Comparison of ENCODE assay signal across 10 cellular contexts in genomic region chr1:203148127-203148526, GRCh38. TPM values are rescaled to one million over a fixed set of nuclear protein-coding genes. Genes with fewer than 3 reads are reported as not detected.
A peak's percentile ranks its signal among the peaks of the same experiment; 100 is the strongest.
DNase-seq lines count a peak whose midpoint lies in the region; ATAC-seq, FAIRE-seq and TF ChIP-seq lines count a peak whose summit lies in the region.
"Had no signal": no experiment of that assay in that cellular context is flagged by ENCODE, and none has a peak within 500 bp of the region (broad histone marks: within the 10 kb centered on the region; RNA-seq: fewer than 3 reads in every experiment).

No MANE protein-coding gene starts in this region.

- WGBS in H1 (ENCODE audit: extremely low coverage in 1 of 2, insufficient coverage in 1 of 2, insufficient read length in 1 of 2, insufficient replicate concordance in 2 of 2, low coverage in 1 of 2, low lambda C conversion rate in 2 of 2, missing lambda C conversion rate in 1 of 2), 2 experiments, result 90% methylated on average over 5 of the region's 5 CpGs; no CpG with 5 or more reads in 1 of the 2 experiments
- 91 to 93% (median 92%) methylated on average over 5 of the region's 5 CpGs for WGBS in small intestine, 3 donors

- H3K9me3 ChIP-seq in H1 (ENCODE audit: insufficient read depth in 2 of 2, low read depth in 1 of 2, low read length in 1 of 2), result 0 out of 4 replicates have a peak, but pooled peaks cover 0 to under 1% of the 10 kb centered on the region in 2 experiments
- no peaks in the 10 kb centered on the region for H3K9me3 ChIP-seq in small intestine (ENCODE audit: control insufficient read depth, low read depth)

- H2AK5ac ChIP-seq in H1 (ENCODE audit: low read depth, low read length), result peak overlapping the region; percentile 61; the same call in 1 of the 2 replicates

- H3K36me3 ChIP-seq in H1 (ENCODE audit: control insufficient read depth in 2 of 4, insufficient read depth in 4 of 4, low read length in 3 of 4) (no peaks in the 10 kb centered on the region), small intestine (ENCODE audit: control insufficient read depth in 2 of 2, insufficient read depth in 2 of 2, low read length in 2 of 2) (no peaks in the 10 kb centered on the region)

- CTCF ChIA-PET in H1 (lab: Charles Lee; ENCODE audit: partially characterized antibody), result interaction anchor here (0.9 to 49.1 kb wide), 23 partner anchors 11 to 356 kb away, joined by 3 to 1071 read pairs (median 6); partner anchors contain the start of genes ADORA1, MYBPH, MYOG and PPFIA4

- no peaks in the 10 kb centered on the region; the same call in 1 of the 2 replicates for H3K23me2 ChIP-seq in H1 (ENCODE audit: low read depth, low read length)

- H3K4ac ChIP-seq in H1 (replicated peaks; ENCODE audit: insufficient read length, low read depth, low read length), result no peak overlapping the region

- H2BK20ac ChIP-seq in H1 (ENCODE audit: low read length), result no peak overlapping the region; the same call in 1 of the 2 replicates

- H4K5ac ChIP-seq in H1 (ENCODE audit: insufficient read length, low read depth, low read length), result no peak overlapping the region

- H3K23ac ChIP-seq in H1 (ENCODE audit: insufficient read length), result no peak overlapping the region

- no peak for TF ChIP-seq EP300 in H1 (IDR thresholded peaks at IDR 0.05; ENCODE audit: borderline replicate concordance in 1 of 2, low read depth in 2 of 2, low read length in 2 of 2)

- H2BK5ac ChIP-seq in H1 (ENCODE audit: low read depth, low read length), result no peak overlapping the region

- H3K9ac ChIP-seq in H1 (replicated peaks in 1 of 4; ENCODE audit: extremely low read depth in 1 of 4, low read depth in 3 of 4, low read length in 3 of 4), result no peak overlapping the region

- H2BK15ac ChIP-seq in H1 (ENCODE audit: low read length), result no peak overlapping the region

- DNase-seq in NCI-H2029 (lab: John Stamatoyannopoulos, UW) (peak; percentile 56), NCI-H2029 treated with DMSO at 0.1 percent for 48 hours (lab: John Stamatoyannopoulos, UW) (no peak), NCI-H146 treated with DMSO at 0.1 percent for 48 hours (lab: John Stamatoyannopoulos, UW; ENCODE audit: unreplicated experiment) (peak; percentile 18), H1 (ENCODE audit: low read depth in 1 of 2, low spot score in 2 of 2) (no peak), small intestine (peak; percentile 14)
- no peak for DNase-seq in stimulated activated CD4-positive, alpha-beta T cell treated with anti-CD3 and anti-CD28 coated beads, Interleukin-4, amount 100 ng/mL, for 1 hour
- DNase-seq: CD8-positive, alpha-beta T cell; stimulated activated naive B cell treated with anti-CD40 and anti-IgM and Interleukin-4, amounts not matched to agents 10 μg/mL and 1 μg/mL and 100 μg/mL, for 72 hours had no signal

- H4K8ac ChIP-seq in H1 (ENCODE audit: extremely low read depth, insufficient read depth, low read length), result no peak overlapping the region

- no peak overlapping the region; a peak in 1 of 4 replicates for H3K4me2 ChIP-seq in H1 (ENCODE audit: insufficient read depth in 1 of 2, low read depth in 2 of 2, low read length in 2 of 2)

- no peak; a peak in 1 of 4 replicates for TF ChIP-seq RAD21 in H1 (IDR thresholded peaks at IDR 0.05 in 1 of 2, conservative IDR thresholded peaks at IDR 0.05 in 1 of 2; ENCODE audit: low read depth in 2 of 2, low read length in 2 of 2)

- no peak overlapping the region for H4K91ac ChIP-seq in H1 (replicated peaks; ENCODE audit: insufficient read length, low read length)

- H3K27ac ChIP-seq in H1 (ENCODE audit: low read depth, low read length) (no peak overlapping the region), small intestine (ENCODE audit: low read depth in 1 of 2, low read length in 1 of 2) (no peak overlapping the region)

- no peak overlapping the region for H3K14ac ChIP-seq in H1 (ENCODE audit: insufficient read length)

- H3K4me1 ChIP-seq in H1 (replicated peaks in 1 of 4; ENCODE audit: control insufficient read depth in 3 of 4, insufficient read depth in 4 of 4, low read length in 3 of 4), result peaks cover 7 to 43% (median 19%) of the 10 kb centered on the region in 4 experiments
- no peaks in the 10 kb centered on the region for H3K4me1 ChIP-seq in small intestine (ENCODE audit: control insufficient read depth in 2 of 2, insufficient read depth in 1 of 2, low read depth in 1 of 2, low read length in 1 of 2)

- H2AFZ ChIP-seq in H1 (ENCODE audit: low read length), result no peak overlapping the region

- FAIRE-seq in H1 (lab: Jason Lieb, UNC) (no peak), small intestine (lab: Jason Lieb, UNC) (no peak)

- H4K20me1 ChIP-seq in H1 (replicated peaks in 1 of 2; ENCODE audit: control insufficient read depth in 1 of 2, insufficient read depth in 2 of 2, low read length in 2 of 2), result no peaks in the 10 kb centered on the region

- H3K27me3 ChIP-seq in H1 (replicated peaks in 1 of 4; ENCODE audit: control insufficient read depth in 3 of 4, extremely low read depth in 1 of 4, insufficient read depth in 3 of 4, low read length in 3 of 4) (no peaks in the 10 kb centered on the region), small intestine (ENCODE audit: control insufficient read depth in 2 of 2, insufficient read depth in 2 of 2, low read length in 2 of 2) (no peaks in the 10 kb centered on the region)

- H3K79me1 ChIP-seq in H1 (ENCODE audit: low read depth, low read length), result no peaks in the 10 kb centered on the region

- no peaks in the 10 kb centered on the region for H3K79me2 ChIP-seq in H1 (ENCODE audit: control insufficient read depth in 1 of 2, insufficient read depth in 2 of 2, low read length in 2 of 2)

- peak overlapping the region; percentile 51; the same call in 1 of the 2 replicates for H2BK12ac ChIP-seq in H1 (ENCODE audit: low read depth, low read length)

- H3K4me3 ChIP-seq in H1 (ENCODE audit: extremely low read depth in 1 of 4, insufficient read depth in 2 of 4, low read depth in 3 of 4, low read length in 4 of 4), result no peak overlapping the region
- no peak overlapping the region for H3K4me3 ChIP-seq in small intestine (ENCODE audit: low read depth in 1 of 2, low read length in 2 of 2)

- peak; percentile 35 to 63 (median 52); a peak in 3 of 4 replicates for TF ChIP-seq CTCF in H1 (IDR thresholded peaks at IDR 0.05; ENCODE audit: control extremely low read depth in 1 of 3, insufficient read depth in 1 of 3, low read depth in 1 of 3, low read length in 3 of 3)

- H3K18ac ChIP-seq in H1 (ENCODE audit: extremely low read depth, low read length), result peak overlapping the region; percentile 1

- ATAC-seq in HG02759 (IDR thresholded peaks at IDR 0.05; ENCODE audit: unreplicated experiment) (no peak), HG03135 (IDR thresholded peaks at IDR 0.05; ENCODE audit: unreplicated experiment) (no peak)
- ATAC-seq: CD8-positive, alpha-beta T cell; stimulated activated naive B cell treated with anti-CD40 and anti-IgM and Interleukin-4, amounts not matched to agents 10 μg/mL and 1 μg/mL and 100 μg/mL, for 72 hours had no signal

- POLR2A ChIA-PET in H1 (lab: Charles Lee; ENCODE audit: partially characterized antibody), result interaction anchor here (2.4 kb wide), 1 partner anchor 20 kb away, joined by 8 read pairs; no protein-coding TSS in a partner anchor

- no peak overlapping the region for H2BK120ac ChIP-seq in H1 (replicated peaks; ENCODE audit: low read depth, low read length)

- no peak overlapping the region for H3K56ac ChIP-seq in H1 (replicated peaks; ENCODE audit: insufficient read length, low read depth, low read length)

- no peak for TF ChIP-seq POLR2A in H1 (IDR thresholded peaks at IDR 0.05; ENCODE audit: control extremely low read depth in 1 of 2, low read depth in 2 of 2, low read length in 2 of 2)

TF ChIP-seq in H1, 55 proteins besides CTCF, POLR2A, EP300 and RAD21:
- TF ChIP-seq JUND (IDR thresholded peaks at IDR 0.05; ENCODE audit: low read length), result no peak
- no peak for TF ChIP-seq SP4 (IDR thresholded peaks at IDR 0.05; ENCODE audit: low read length)
- no peak for TF ChIP-seq SUZ12 (IDR thresholded peaks at IDR 0.05; ENCODE audit: low read length)

RNA-seq across cellular contexts. Expression of gene ADORA1, which starts 20.6 kb away (rescaled TPM):
- 3.3 and 3.5 TPM in 2 replicates for total RNA-seq in H1 (2021; fragmentation: NEBNext Ultra II Directional; extraction: Animal tissue kit (Norgen Biotek cat#: 25700))
- polyA plus RNA-seq in H1 (2011; rRNA removed), result 6.7 and 12.2 TPM in 2 replicates
- polyA plus RNA-seq in H1 (2011; cell fraction: cytosol; rRNA removed), result 3.4 TPM
- 6.7 TPM for polyA plus RNA-seq in H1 (2011; cell fraction: nucleus; rRNA removed)
- 1.7 to 4.4 TPM (median 3.6 TPM) in 4 replicates for polyA plus RNA-seq in H1 (2012, experiment 1 of 2)
- 4.7 TPM for polyA plus RNA-seq in H1 (2012, experiment 2 of 2)
- polyA plus RNA-seq in H1 (2013, experiment 1 of 2), result 4.9 TPM
- polyA plus RNA-seq in H1 (2013, experiment 2 of 2), result 6.0 TPM
- 4.0 and 6.8 TPM in 2 replicates for polyA minus RNA-seq in H1 (2011; rRNA and poly(A)+ RNA removed)
- 2.0 TPM for polyA minus RNA-seq in H1 (2011; cell fraction: cytosol; rRNA and poly(A)+ RNA removed)
- polyA minus RNA-seq in H1 (2011; cell fraction: nucleus; rRNA and poly(A)+ RNA removed), result 3.7 TPM
- 1 to 10 TPM in 1 of 3 donors, under 1 TPM in 1, not detected in 1; 0.54 to 1.4 TPM for polyA plus RNA-seq in small intestine
- total RNA-seq: CD8-positive, alpha-beta T cell had no signal

RNA-seq across cellular contexts. Expression of gene MYBPH, which starts 27.5 kb away (rescaled TPM):
- total RNA-seq in H1 (2021; fragmentation: NEBNext Ultra II Directional; extraction: Animal tissue kit (Norgen Biotek cat#: 25700)), result not detected in 2 replicates
- polyA plus RNA-seq in H1 (2011; rRNA removed) (not detected in 2 replicates), small intestine (not detected)
- polyA plus RNA-seq in H1 (2011; cell fraction: cytosol; rRNA removed), result not detected
- not detected for polyA plus RNA-seq in H1 (2011; cell fraction: nucleus; rRNA removed)
- polyA plus RNA-seq in H1 (2012, experiment 1 of 2), result not detected in 4 replicates
- polyA plus RNA-seq in H1 (2012, experiment 2 of 2), result not detected
- not detected for polyA plus RNA-seq in H1 (2013, experiment 1 of 2)
- not detected for polyA plus RNA-seq in H1 (2013, experiment 2 of 2)
- not detected in 2 replicates for polyA minus RNA-seq in H1 (2011; rRNA and poly(A)+ RNA removed)
- polyA minus RNA-seq in H1 (2011; cell fraction: cytosol; rRNA and poly(A)+ RNA removed), result not detected
- not detected for polyA minus RNA-seq in H1 (2011; cell fraction: nucleus; rRNA and poly(A)+ RNA removed)
- total RNA-seq: CD8-positive, alpha-beta T cell had no signal

RNA-seq across cellular contexts. Expression of gene CHI3L1, which starts 38.4 kb away (rescaled TPM):
- not detected in 2 replicates for total RNA-seq in H1 (2021; fragmentation: NEBNext Ultra II Directional; extraction: Animal tissue kit (Norgen Biotek cat#: 25700))
- 0.57 and 1.0 TPM in 2 replicates for polyA plus RNA-seq in H1 (2011; rRNA removed)
- polyA plus RNA-seq in H1 (2011; cell fraction: cytosol; rRNA removed), result 0.66 TPM
- 2.8 TPM for polyA plus RNA-seq in H1 (2011; cell fraction: nucleus; rRNA removed)
- polyA plus RNA-seq in H1 (2012, experiment 1 of 2), result 0.30 to 1.2 TPM (median 0.59 TPM) in 4 replicates
- polyA plus RNA-seq in H1 (2012, experiment 2 of 2), result 0.12 TPM
- 0.14 TPM for polyA plus RNA-seq in H1 (2013, experiment 1 of 2)
- 0.13 TPM for polyA plus RNA-seq in H1 (2013, experiment 2 of 2)
- polyA minus RNA-seq in H1 (2011; rRNA and poly(A)+ RNA removed), result 0.37 TPM in 1 of 2 replicates, not detected in the other
- polyA minus RNA-seq in H1 (2011; cell fraction: cytosol; rRNA and poly(A)+ RNA removed), result not detected
- polyA minus RNA-seq in H1 (2011; cell fraction: nucleus; rRNA and poly(A)+ RNA removed), result not detected
- 1 to 10 TPM in 2 of 3 donors, under 1 TPM in 1; 0.45 to 1.6 (median 1.4) TPM for polyA plus RNA-seq in small intestine
- total RNA-seq: CD8-positive, alpha-beta T cell had no signal

Comparison
In these comparisons a context has a peak if more than half of its experiments do, and no peak if none do; other contexts are left out.
1. DNase-seq: peak in NCI-H2029 (single experiment), NCI-H146 treated with DMSO at 0.1 percent for 48 hours (single experiment) and small intestine (single experiment); none in NCI-H2029 treated with DMSO at 0.1 percent for 48 hours (single experiment), H1 (0 of 2) and stimulated activated CD4-positive, alpha-beta T cell treated with anti-CD3 and anti-CD28 coated beads, Interleukin-4, amount 100 ng/mL, for 1 hour (single experiment).